Comparison of ENCODE assay signal across 36 cellular contexts in genomic region chr12:70666364-70666763, GRCh38. TPM values are rescaled to one million over a fixed set of nuclear protein-coding genes. Genes with fewer than 3 reads are reported as not detected.
"Had no signal": no experiment of that assay in that cellular context is flagged by ENCODE, and none has a peak within 500 bp of the region (broad histone marks: within the 10 kb centered on the region; RNA-seq: fewer than 3 reads in every experiment).

No MANE protein-coding gene starts in this region.

- H3K9me3 ChIP-seq: adrenal gland, ascending aorta, body of pancreas, breast epithelium had no signal

- H3K27ac ChIP-seq: adrenal gland, ascending aorta, body of pancreas, brain microvascular endothelial cell, breast epithelium, cardiac muscle cell had no signal

- ATAC-seq: activated naive CD4-positive, alpha-beta T cell treated with anti-CD3 and anti-CD28 coated beads, Interleukin-2, amount 50 U/mL, for 72 hours; activated naive CD8-positive, alpha-beta T cell treated with anti-CD3 and anti-CD28 coated beads, Interleukin-2, amount 50 U/mL, for 24 hours; activated T-cell treated with anti-CD3 and anti-CD28 coated beads, Interleukin-2, amount 50 U/mL, for 4 hours; activated T-cell treated with anti-CD3 and anti-CD28 coated beads, Interleukin-2, amount 50 U/mL, for 72 hours; activated T-helper 17 cell treated with anti-CD3 and anti-CD28 coated beads, Interleukin-2, amount 50 U/mL, for 72 hours; body of pancreas had no signal

- H3K4me3 ChIP-seq: adrenal gland, ascending aorta, body of pancreas, breast epithelium, cardiac muscle cell had no signal

- DNase-seq: activated effector memory CD4-positive, alpha-beta T cell treated with anti-CD3 and anti-CD28 coated beads, Interleukin-2, amount 50 U/mL, for 16 hours; activated effector memory CD4-positive, alpha-beta T cell treated with Interleukin-2 at 50 U/mL for 16 hours; activated gamma-delta T cell; activated gamma-delta T cell treated with Interleukin-2 at 50 U/mL for 16 hours; activated naive CD4-positive, alpha-beta T cell; activated naive CD4-positive, alpha-beta T cell treated with anti-CD3 and anti-CD28 coated beads for 36 hours; activated naive CD4-positive, alpha-beta T cell treated with anti-CD3 and anti-CD28 coated beads, Interleukin-2, amount 10 ng/mL, durations not matched to agents 7 days and 5 days; activated naive CD4-positive, alpha-beta T cell treated with anti-CD3 and anti-CD28 coated beads, Interleukin-2, amount 50 U/mL, for 16 hours; activated naive CD4-positive, alpha-beta T cell treated with Interleukin-2 at 50 U/mL for 16 hours; activated naive CD8-positive, alpha-beta T cell treated with anti-CD3 and anti-CD28 coated beads for 36 hours; activated naive CD8-positive, alpha-beta T cell treated with anti-CD3 and anti-CD28 coated beads, Interleukin-2, amount 10 ng/mL, durations not matched to agents 7 days and 5 days; activated naive CD8-positive, alpha-beta T cell treated with anti-CD3 and anti-CD28 coated beads, Interleukin-2, amount 50 U/mL, for 24 hours; activated T-cell treated with anti-CD3 and anti-CD28 coated beads for 4 hours; activated T-cell treated with anti-CD3 and anti-CD28 coated beads, Interleukin-2, amount 50 U/mL, for 1 hour; activated T-cell treated with anti-CD3 and anti-CD28 coated beads, Interleukin-2, amount 50 U/mL, for 24 hours; activated T-cell treated with anti-CD3 and anti-CD28 coated beads, Interleukin-2, amount 50 U/mL, for 4 hours; activated T-cell treated with anti-CD3 and anti-CD28 coated beads, Interleukin-2, amount 50 U/mL, for 48 hours; activated T-cell treated with anti-CD3 and anti-CD28 coated beads, Interleukin-2, amount 50 U/mL, for 72 hours; adrenal gland; amniotic stem cell; amygdala; aorta; body of pancreas; brain microvascular endothelial cell; caudate nucleus; central memory CD4-positive, alpha-beta T cell; cerebellar nuclear complex had no signal

- H3K4me1 ChIP-seq: ascending aorta, body of pancreas, breast epithelium had no signal

- H3K27me3 ChIP-seq: ascending aorta, body of pancreas, brain microvascular endothelial cell, breast epithelium, cardiac muscle cell had no signal

- FAIRE-seq: astrocyte, bronchial epithelial cell had no signal

- H3K36me3 ChIP-seq: adrenal gland, ascending aorta, brain microvascular endothelial cell, breast epithelium, cardiac muscle cell had no signal

RNA-seq across cellular contexts. Expression of gene PTPRB, which starts 29.1 kb away (rescaled TPM):
- total RNA-seq: activated naive CD4-positive, alpha-beta T cell treated with anti-CD3 and anti-CD28 coated beads for 36 hours; activated naive CD4-positive, alpha-beta T cell treated with anti-CD3 and anti-CD28 coated beads, Interleukin-2, amount 50 U/mL, for 72 hours; activated naive CD8-positive, alpha-beta T cell treated with anti-CD3 and anti-CD28 coated beads for 36 hours; activated naive CD8-positive, alpha-beta T cell treated with anti-CD3 and anti-CD28 coated beads, Interleukin-2, amount 10 ng/mL, durations not matched to agents 7 days and 5 days; activated T-cell treated with anti-CD3 and anti-CD28 coated beads, Interleukin-2, amount 50 U/mL, for 72 hours; activated T-helper 1 cell treated with anti-CD3 and anti-CD28 coated beads, Interleukin-12 subunit alpha, Interleukin-12 subunit beta, Interleukin-2, Interleukin-4 antibody, amounts not matched to agents 30 ng/mL and 10 ng/mL and 1 ng/mL, durations not matched to agents 14 hours and 24 hours and 36 hours; activated T-helper 2 cell treated with anti-CD3 and anti-CD28 coated beads, Interferon-gamma antibody, Interleukin-2, Interleukin-4, amounts not matched to agents 10 μg/mL and 5 μg/mL and 100 μg/mL, durations not matched to agents 14 hours and 24 hours and 36 hours had no signal
